In genomic region chr12:53220857-53221202, GRCh38 we compare ENCODE assay signal across 8 cellular contexts. TPM values are rescaled to one million over a fixed set of nuclear protein-coding genes. Genes with fewer than 3 reads are reported as not detected.
A peak's percentile ranks its signal among the peaks of the same experiment; 100 is the strongest.
DNase-seq lines count a peak whose midpoint lies in the region; ATAC-seq and TF ChIP-seq lines count a peak whose summit lies in the region.

No MANE protein-coding gene starts in this region.

- H3K4me3 Mint-ChIP-seq in CD14-positive monocyte = peak overlapping the region; percentile 91 to 94

- H3K36me3 Mint-ChIP-seq in CD14-positive monocyte = peaks cover 10 to 12% of the 10 kb centered on the region in 2 donors

- H3K9me3 Mint-ChIP-seq in CD14-positive monocyte = peaks cover 5 to 9% (median 6%) of the 10 kb centered on the region in 7 donors

- H3K4me3 ChIP-seq in epithelial cell of esophagus (ENCODE audit: low read length) (peak overlapping the region; percentile 61), mononuclear cell (ENCODE audit: low read length) (peak overlapping the region; percentile 75)

- H3K27me3 ChIP-seq in mononuclear cell (ENCODE audit: insufficient read depth, low read length) = no peaks in the 10 kb centered on the region

- peaks cover 3 to 18% (median 9%) of the 10 kb centered on the region in 3 donors for H3K27me3 Mint-ChIP-seq in CD14-positive monocyte (ENCODE audit: low read depth in 3 of 3)

- H3K9me3 ChIP-seq in mononuclear cell (ENCODE audit: low read depth, low read length) = no peaks in the 10 kb centered on the region

- peak overlapping the region; percentile 97 to 100 (median 99) for H3K27ac Mint-ChIP-seq in CD14-positive monocyte

- intact Hi-C loops in CD14-positive monocyte (cut with micrococcal nuclease) = loop anchor here in 1 of 2 donors (2.0 to 5.0 kb wide), 2 partner anchors 46 to 78 kb away; partner anchors contain the start of genes ESPL1 and MYG1

- ATAC-seq in GM19455 (IDR thresholded peaks at IDR 0.05; ENCODE audit: unreplicated experiment) = peak; percentile 60

- H3K4me1 Mint-ChIP-seq in CD14-positive monocyte = peaks cover 74% of the 10 kb centered on the region

- TF ChIP-seq CTCF in CD14-positive monocyte (IDR thresholded peaks at IDR 0.05) = no peak
- TF ChIP-seq CTCF in epithelial cell of esophagus (IDR thresholded peaks at IDR 0.05; ENCODE audit: insufficient read depth, low read depth, low read length, missing control alignments) = no peak

- DNase-seq in CD14-positive monocyte (ENCODE audit: low spot score) (peak; percentile 91), HS-5 (ENCODE audit: low read depth) (peak; percentile 61), OCI-M2 (lab: John Stamatoyannopoulos, UW; ENCODE audit: unreplicated experiment) (peak; percentile 11), epithelial cell of esophagus (ENCODE audit: low read depth) (peak; percentile 89)
- DNase-seq in activated T-cell treated with anti-CD3 and anti-CD28 coated beads, Interleukin-2, amount 50 U/mL, for 1 hour = peak; percentile 75
- peak; percentile 81 to 87 for DNase-seq in stimulated activated CD8-positive, alpha-beta memory T cell treated with anti-CD3 and anti-CD28 coated beads, Interleukin-2, amount 100 ng/mL, for 48 hours (ENCODE audit: low read depth in 2 of 2)

- H3K4me1 ChIP-seq in mononuclear cell (ENCODE audit: insufficient read depth, low read length) = peaks cover 67% of the 10 kb centered on the region

RNA-seq across cellular contexts. Expression of gene RARG, which starts 11.2 kb away (rescaled TPM):
- polyA plus RNA-seq in CD14-positive monocyte = 1 to 10 TPM; 1.8 to 2.3 TPM
- total RNA-seq in mononuclear cell = 6.6 TPM

RNA-seq across cellular contexts. Expression of gene ITGB7, which starts 13.8 kb away (rescaled TPM):
- polyA plus RNA-seq in CD14-positive monocyte = 10 to 100 TPM; 28.4 to 33.1 TPM
- 49.8 TPM for total RNA-seq in mononuclear cell

RNA-seq across cellular contexts. Expression of gene CSAD, which starts 40.1 kb away (rescaled TPM):
- polyA plus RNA-seq in CD14-positive monocyte = 1 to 10 TPM; 1.3 to 1.4 TPM
- 11.3 TPM for total RNA-seq in mononuclear cell

RNA-seq across cellular contexts. Expression of gene ZNF740, which starts 40.3 kb away (rescaled TPM):
- polyA plus RNA-seq in CD14-positive monocyte = 1 to 10 TPM in 1 of 2 donors, under 1 TPM in 1; 0.74 to 1.3 TPM
- total RNA-seq in mononuclear cell = 15.2 TPM

RNA-seq across cellular contexts. Expression of gene ESPL1, which starts 47.3 kb away (rescaled TPM):
- not detected for polyA plus RNA-seq in CD14-positive monocyte
- 1.0 TPM for total RNA-seq in mononuclear cell

Comparison
In these comparisons a context has a peak if more than half of its experiments do, and no peak if none do; other contexts are left out.
1. Peak in every context shown above with its lines: DNase-seq, ATAC-seq and H3K4me3 ChIP-seq.
2. DNase-seq: peak in every context shown above with its lines; median percentile 91 in CD14-positive monocyte; 89 in epithelial cell of esophagus; 84 in stimulated activated CD8-positive, alpha-beta memory T cell treated with anti-CD3 and anti-CD28 coated beads, Interleukin-2, amount 100 ng/mL, for 48 hours; 75 in activated T-cell treated with anti-CD3 and anti-CD28 coated beads, Interleukin-2, amount 50 U/mL, for 1 hour; 61 in HS-5; 11 in OCI-M2.